1 cellular context compared by ENCODE assay signal in genomic region chr2:73212448-73213176, GRCh38.
TF ChIP-seq lines count a peak whose summit lies in the region.

No MANE protein-coding gene starts in this region.

TF ChIP-seq in HCT116, 20 proteins besides CTCF, POLR2A, EP300 and RAD21 (continued from another document):
- TF ChIP-seq REST (IDR thresholded peaks at IDR 0.05; ENCODE audit: low read depth) (no peak), JUND (IDR thresholded peaks at IDR 0.05) (no peak), CEBPB (IDR thresholded peaks at IDR 0.05; ENCODE audit: low read depth) (no peak), YY1 (IDR thresholded peaks at IDR 0.05; ENCODE audit: extremely low read depth, insufficient replicate concordance, low read depth, low read length) (no peak), SRF (IDR thresholded peaks at IDR 0.05; ENCODE audit: low read depth) (no peak), ELF1 (IDR thresholded peaks at IDR 0.05; ENCODE audit: borderline replicate concordance, low read depth) (no peak), TCF7L2 (IDR thresholded peaks at IDR 0.05; ENCODE audit: borderline replicate concordance, extremely low read depth, insufficient read depth, insufficient read length) (no peak), ZNF274 (IDR thresholded peaks at IDR 0.05; ENCODE audit: low read depth, low read length) (no peak)
